In genomic region chr6:30113843-30114242, GRCh38 we compare ENCODE assay signal across 25 cellular contexts. TPM values are rescaled to one million over a fixed set of nuclear protein-coding genes. Genes with fewer than 3 reads are reported as not detected.
"Had no signal": no experiment of that assay in that cellular context is flagged by ENCODE, and none has a peak within 500 bp of the region (broad histone marks: within the 10 kb centered on the region; RNA-seq: fewer than 3 reads in every experiment).

No MANE protein-coding gene starts in this region.

- H3K4me3 ChIP-seq: esophagus squamous epithelium, heart right ventricle, pancreas, uterus had no signal

- H3K27ac ChIP-seq: esophagus squamous epithelium, heart right ventricle, neutrophil, pancreas, uterus, VCaP had no signal

- H3K9me3 ChIP-seq: esophagus squamous epithelium, heart right ventricle, neutrophil, pancreas, uterus had no signal

- H3K36me3 ChIP-seq: esophagus squamous epithelium, heart right ventricle, neutrophil, pancreas, uterus had no signal

- DNase-seq: activated CD4-positive, alpha-beta T cell treated with anti-CD3 and anti-CD28 coated beads for 1 hour; activated CD4-positive, alpha-beta T cell treated with anti-CD3 and anti-CD28 coated beads, Interleukin-2, amount 50 U/mL, for 4 hours; activated gamma-delta T cell treated with Interleukin-2 at 50 U/mL for 16 hours; amniotic stem cell; effector memory CD4-positive, alpha-beta T cell; esophagus squamous epithelium; heart right ventricle; immature natural killer cell; kidney glomerular epithelial cell; mesenchymal stem cell; pancreas; stimulated activated CD8-positive, alpha-beta memory T cell treated with anti-CD3 and anti-CD28 coated beads, Interleukin-4, amount 100 ng/mL, for 48 hours; stimulated activated naive CD4-positive, alpha-beta T cell; uterus had no signal

- ATAC-seq: heart right ventricle; natural killer cell treated with Interleukin-12 subunit alpha and Interleukin-12 subunit beta and Interleukin-15 and Interleukin-18, amount 100 ng/mL, for 72 hours had no signal

- H3K4me1 ChIP-seq: esophagus squamous epithelium, heart right ventricle, pancreas, uterus had no signal

RNA-seq across cellular contexts. Expression of gene TRIM31, which starts 1.0 kb away (rescaled TPM):
- total RNA-seq: activated naive CD4-positive, alpha-beta T cell treated with anti-CD3 and anti-CD28 coated beads, Interleukin-2, amount 50 U/mL, for 72 hours; activated T-helper 1 cell treated with anti-CD3 and anti-CD28 coated beads, Interleukin-12 subunit alpha, Interleukin-12 subunit beta, Interleukin-2, Interleukin-4 antibody, amounts not matched to agents 30 ng/mL and 10 ng/mL and 1 ng/mL, durations not matched to agents 14 hours and 24 hours and 36 hours; cerebellum; endothelial cell of umbilical vein; heart right ventricle; natural killer cell treated with Interleukin-12 subunit alpha and Interleukin-12 subunit beta and Interleukin-15 and Interleukin-18, amount 100 ng/mL, for 72 hours; renal cortical epithelial cell; T-helper 1 cell treated with Interleukin-12 subunit alpha and Interleukin-12 subunit beta and Interleukin-4 antibody, amounts not matched to agents 30 ng/mL and 1 ng/mL, for 36 hours; uterus had no signal
- polyA plus RNA-seq: endothelial cell of umbilical vein, heart right ventricle, immature natural killer cell had no signal

RNA-seq across cellular contexts. Expression of gene TRIM40, which starts 22.1 kb away (rescaled TPM):
- total RNA-seq: activated T-helper 1 cell treated with anti-CD3 and anti-CD28 coated beads, Interleukin-12 subunit alpha, Interleukin-12 subunit beta, Interleukin-2, Interleukin-4 antibody, amounts not matched to agents 30 ng/mL and 10 ng/mL and 1 ng/mL, durations not matched to agents 14 hours and 24 hours and 36 hours; cerebellum; endothelial cell of umbilical vein; esophagus squamous epithelium; heart right ventricle; lower leg skin; mucosa of gallbladder; natural killer cell treated with Interleukin-12 subunit alpha and Interleukin-12 subunit beta and Interleukin-15 and Interleukin-18, amount 100 ng/mL, for 72 hours; pancreas; renal cortical epithelial cell; T-helper 1 cell treated with Interleukin-12 subunit alpha and Interleukin-12 subunit beta and Interleukin-4 antibody, amounts not matched to agents 30 ng/mL and 1 ng/mL, for 36 hours; uterus had no signal
- polyA plus RNA-seq: endothelial cell of umbilical vein, heart right ventricle, immature natural killer cell, pancreas had no signal

RNA-seq across cellular contexts. Expression of gene RNF39, which starts 38.3 kb away (rescaled TPM):
- total RNA-seq: activated naive CD4-positive, alpha-beta T cell treated with anti-CD3 and anti-CD28 coated beads, Interleukin-2, amount 50 U/mL, for 72 hours; activated T-helper 1 cell treated with anti-CD3 and anti-CD28 coated beads, Interleukin-12 subunit alpha, Interleukin-12 subunit beta, Interleukin-2, Interleukin-4 antibody, amounts not matched to agents 30 ng/mL and 10 ng/mL and 1 ng/mL, durations not matched to agents 14 hours and 24 hours and 36 hours; endothelial cell of umbilical vein; heart right ventricle; natural killer cell treated with Interleukin-12 subunit alpha and Interleukin-12 subunit beta and Interleukin-15 and Interleukin-18, amount 100 ng/mL, for 72 hours; T-helper 1 cell treated with Interleukin-12 subunit alpha and Interleukin-12 subunit beta and Interleukin-4 antibody, amounts not matched to agents 30 ng/mL and 1 ng/mL, for 36 hours had no signal
- polyA plus RNA-seq: endothelial cell of umbilical vein, immature natural killer cell had no signal

RNA-seq across cellular contexts. Expression of gene TRIM10, which starts 47.2 kb away (rescaled TPM):
- total RNA-seq: endothelial cell of umbilical vein; esophagus squamous epithelium; heart right ventricle; natural killer cell treated with Interleukin-12 subunit alpha and Interleukin-12 subunit beta and Interleukin-15 and Interleukin-18, amount 100 ng/mL, for 72 hours; renal cortical epithelial cell had no signal
- polyA plus RNA-seq: endothelial cell of umbilical vein, heart right ventricle, immature natural killer cell had no signal
